In genomic region chr6:2186516-2186915, GRCh38 we compare ENCODE assay signal across 14 cellular contexts. TPM values are rescaled to one million over a fixed set of nuclear protein-coding genes. Genes with fewer than 3 reads are reported as not detected.
DNase-seq lines count a peak whose midpoint lies in the region; ATAC-seq, FAIRE-seq and TF ChIP-seq lines count a peak whose summit lies in the region.
"Had no signal": no experiment of that assay in that cellular context is flagged by ENCODE, and none has a peak within 500 bp of the region (broad histone marks: within the 10 kb centered on the region; RNA-seq: fewer than 3 reads in every experiment).

No MANE protein-coding gene starts in this region.

- no peak for TF ChIP-seq CTCF in OCI-LY3 (IDR thresholded peaks at IDR 0.05; ENCODE audit: low read depth, low read length)

- FAIRE-seq in frontal cortex (lab: Jason Lieb, UNC) = no peak
- FAIRE-seq: endometrium had no signal

- H3K27ac ChIP-seq in OCI-LY3 (ENCODE audit: low read length) = no peak overlapping the region
- H3K27ac ChIP-seq: SJSA1, transverse colon had no signal

- peaks cover 12% of the 10 kb centered on the region for H3K4me1 ChIP-seq in OCI-LY3 (ENCODE audit: low read length)
- H3K4me1 ChIP-seq: Caco-2, transverse colon had no signal

- peaks cover 17% of the 10 kb centered on the region; the same call in 1 of the 2 replicates for H3K27me3 ChIP-seq in OCI-LY3 (ENCODE audit: low read depth, low read length)
- H3K27me3 ChIP-seq: SJSA1, transverse colon had no signal

- ATAC-seq in GM18508 (IDR thresholded peaks at IDR 0.05; ENCODE audit: insufficient read depth, unreplicated experiment) (peak; percentile 82), GM19395 (IDR thresholded peaks at IDR 0.05; ENCODE audit: unreplicated experiment) (peak; percentile 81), HG02885 (IDR thresholded peaks at IDR 0.05; ENCODE audit: poor library complexity, unreplicated experiment) (peak; percentile 88), HG03097 (IDR thresholded peaks at IDR 0.05; ENCODE audit: low FRiP score, unreplicated experiment) (no peak)

- no peak for DNase-seq in LoVo (ENCODE audit: low spot score)
- DNase-seq in frontal cortex (ENCODE audit: low spot score in 2 of 2) = no peak
- no peak for DNase-seq in T-helper 9 cell
- DNase-seq: Caco-2, NCI-H524 treated with DMSO at 0.1 percent for 48 hours, retina, transverse colon had no signal

- H3K9me3 ChIP-seq in OCI-LY3 (ENCODE audit: insufficient read depth, low read length) = no peaks in the 10 kb centered on the region
- H3K9me3 ChIP-seq: Caco-2, SJSA1, transverse colon had no signal

- no peaks in the 10 kb centered on the region for H3K36me3 ChIP-seq in OCI-LY3 (replicated peaks; ENCODE audit: low read depth, low read length)
- H3K36me3 ChIP-seq: SJSA1, transverse colon had no signal

- H3K4me3 ChIP-seq in OCI-LY3 (ENCODE audit: low read length) = no peak overlapping the region
- H3K4me3 ChIP-seq: SJSA1, transverse colon had no signal

- H3K79me2 ChIP-seq in OCI-LY3 (ENCODE audit: low read length) = no peaks in the 10 kb centered on the region

- H2AFZ ChIP-seq in OCI-LY3 (ENCODE audit: low read depth, low read length) = no peak overlapping the region

- H4K20me1 ChIP-seq in OCI-LY3 (ENCODE audit: insufficient read depth, low read length) = peaks cover 19% of the 10 kb centered on the region

- peak overlapping the region; percentile 20; the same call in 1 of the 2 replicates for H3K4me2 ChIP-seq in OCI-LY3 (ENCODE audit: low read length)

- no peak overlapping the region for H3K9ac ChIP-seq in OCI-LY3 (ENCODE audit: low read length)

RNA-seq across cellular contexts. Expression of gene GMDS, which starts 58.9 kb away (rescaled TPM):
- total RNA-seq in frontal cortex = 5.3 TPM
